22 cellular contexts compared by ENCODE assay signal in genomic region chr9:123552530-123552929, GRCh38.
"Had no signal": no experiment of that assay in that cellular context is flagged by ENCODE, and none has a peak within 500 bp of the region (broad histone marks: within the 10 kb centered on the region; RNA-seq: fewer than 3 reads in every experiment).

No MANE protein-coding gene starts in this region.

- H3K4me1 ChIP-seq: colonic mucosa, esophagus squamous epithelium, gastrocnemius medialis, lower lobe of right lung had no signal

- H3K27me3 ChIP-seq: colonic mucosa, esophagus squamous epithelium, gastrocnemius medialis, heart right ventricle, left lung had no signal

- H3K36me3 ChIP-seq: colonic mucosa had no signal

- H3K27ac ChIP-seq: colonic mucosa, epithelial cell of prostate, esophagus squamous epithelium, gastrocnemius medialis, heart right ventricle, left lung, lower lobe of right lung had no signal

- H3K9me3 ChIP-seq: colonic mucosa, esophagus squamous epithelium, gastrocnemius medialis, heart right ventricle, left lung, lower lobe of right lung, mucosa of descending colon had no signal

- ATAC-seq: effector memory CD8-positive, alpha-beta T cell; esophagus mucosa; gastrocnemius medialis; heart right ventricle; left cardiac atrium; left lung; left ventricle myocardium superior; lower lobe of right lung; mucosa of descending colon had no signal

- H3K4me3 ChIP-seq: colonic mucosa, esophagus squamous epithelium, gastrocnemius medialis, heart right ventricle, left lung, lower lobe of right lung, mucosa of descending colon had no signal

- DNase-seq: colonic mucosa; cortex of kidney; effector CD8-positive, alpha-beta T cell; effector memory CD8-positive, alpha-beta T cell; endodermal cell; erythroblast; esophagus squamous epithelium; foreskin fibroblast; foreskin melanocyte; gastrocnemius medialis; glutamatergic neuron; head of caudate nucleus; heart right ventricle; hippocampal formation; left cardiac atrium; left lung; left ventricle myocardium superior; lower lobe of right lung; mesenchymal stem cell; mucosa of descending colon had no signal
